Comparison of ENCODE assay signal across 16 cellular contexts in genomic region chr6:136749359-136749758, GRCh38.
"Had no signal": no experiment of that assay in that cellular context is flagged by ENCODE, and none has a peak within 500 bp of the region (broad histone marks: within the 10 kb centered on the region; RNA-seq: fewer than 3 reads in every experiment).

No MANE protein-coding gene starts in this region.

- DNase-seq: activated CD4-positive, alpha-beta T cell treated with anti-CD3 and anti-CD28 coated beads, Interleukin-2, amount 50 U/mL, for 1 hour; activated gamma-delta T cell; activated naive CD8-positive, alpha-beta T cell treated with anti-CD3 and anti-CD28 coated beads, Interleukin-2, amount 50 U/mL, for 24 hours; activated T-cell treated with anti-CD3 and anti-CD28 coated beads, Interleukin-2, amount 50 U/mL, for 1 hour; heart right ventricle; mammary epithelial cell; mucosa of descending colon; retina; stimulated activated CD4-positive, alpha-beta T cell treated with anti-CD3 and anti-CD28 coated beads, Interleukin-4, amount 100 ng/mL, for 1 hour; stimulated activated CD8-positive, alpha-beta memory T cell treated with anti-CD3 and anti-CD28 coated beads, Interleukin-4, amount 100 ng/mL, for 48 hours; stimulated activated naive CD8-positive, alpha-beta T cell treated with anti-CD3 and anti-CD28 coated beads, Interleukin-15, amount 100 ng/mL, for 72 hours; SW 1271; thyroid gland had no signal

- H3K4me1 ChIP-seq: parathyroid adenoma had no signal

- H3K9me3 Mint-ChIP-seq: activated naive CD8-positive, alpha-beta T cell treated with anti-CD3 and anti-CD28 coated beads, Interleukin-2, amount 50 U/mL, for 24 hours; neural crest cell; stimulated activated naive CD8-positive, alpha-beta T cell treated with anti-CD3 and anti-CD28 coated beads, Interleukin-15, amount 100 ng/mL, for 72 hours had no signal

- ATAC-seq: activated naive CD8-positive, alpha-beta T cell treated with anti-CD3 and anti-CD28 coated beads, Interleukin-2, amount 50 U/mL, for 24 hours; heart right ventricle; mucosa of descending colon; stimulated activated naive CD8-positive, alpha-beta T cell treated with anti-CD3 and anti-CD28 coated beads, Interleukin-15, amount 100 ng/mL, for 72 hours; WTC11 had no signal

- H3K27ac ChIP-seq: parathyroid adenoma, thyroid gland had no signal

- H3K27me3 ChIP-seq: heart right ventricle, thyroid gland had no signal

- H3K27ac Mint-ChIP-seq: activated naive CD8-positive, alpha-beta T cell treated with anti-CD3 and anti-CD28 coated beads, Interleukin-2, amount 50 U/mL, for 24 hours; stimulated activated naive CD8-positive, alpha-beta T cell treated with anti-CD3 and anti-CD28 coated beads, Interleukin-15, amount 100 ng/mL, for 72 hours; WTC11 had no signal

- H2AFZ ChIP-seq: parathyroid adenoma had no signal

- H3K27me3 Mint-ChIP-seq: activated naive CD8-positive, alpha-beta T cell treated with anti-CD3 and anti-CD28 coated beads, Interleukin-2, amount 50 U/mL, for 24 hours had no signal

- H3K9me3 ChIP-seq: heart right ventricle, mucosa of descending colon, thyroid gland had no signal

- H3K36me3 Mint-ChIP-seq: WTC11 had no signal

- H3K9ac ChIP-seq: parathyroid adenoma had no signal

- H3K4me3 Mint-ChIP-seq: activated naive CD8-positive, alpha-beta T cell treated with anti-CD3 and anti-CD28 coated beads, Interleukin-2, amount 50 U/mL, for 24 hours; neural crest cell; stimulated activated naive CD8-positive, alpha-beta T cell treated with anti-CD3 and anti-CD28 coated beads, Interleukin-15, amount 100 ng/mL, for 72 hours; WTC11 had no signal

- H3K36me3 ChIP-seq: heart right ventricle, thyroid gland had no signal

- H3K79me2 ChIP-seq: parathyroid adenoma had no signal

- H3K4me3 ChIP-seq: heart right ventricle, mucosa of descending colon, thyroid gland had no signal
